8 cellular contexts compared by ENCODE assay signal in the genomic region with DNA sequence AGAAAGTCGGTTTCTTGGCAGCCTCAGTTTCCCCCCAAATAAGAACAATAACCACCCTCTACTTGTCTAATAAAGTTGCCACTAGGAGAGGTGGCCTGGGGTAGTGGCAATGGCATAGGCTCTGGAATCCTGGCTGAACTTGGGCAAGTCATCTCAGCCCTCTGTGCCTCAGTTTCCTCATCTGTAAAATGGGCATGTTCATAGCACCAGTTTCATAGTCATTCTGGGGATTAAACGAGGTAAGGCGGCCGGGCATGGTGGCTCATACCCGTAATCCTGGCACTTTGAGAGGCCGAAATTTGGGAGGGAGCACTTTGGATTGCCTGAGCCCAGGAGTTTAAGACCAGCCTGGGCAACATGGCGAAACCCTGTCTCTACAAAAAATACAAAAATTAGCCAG.
"Had no signal": no experiment of that assay in that cellular context is flagged by ENCODE, and none has a peak within 500 bp of the region (broad histone marks: within the 10 kb centered on the region; RNA-seq: fewer than 3 reads in every experiment).

No MANE protein-coding gene starts in this region.

- H3K4me3 ChIP-seq: GM12878 had no signal

- FAIRE-seq: G401.6, GM12878, GM12891, GM12892, GM18507, GM19239 had no signal

- DNase-seq: GDM1, GF-D8 had no signal

- ATAC-seq: GM12878 had no signal
